Comparison of ENCODE assay signal across 12 cellular contexts in genomic region chr7:116165717-116166116, GRCh38. TPM values are rescaled to one million over a fixed set of nuclear protein-coding genes. Genes with fewer than 3 reads are reported as not detected.
A peak's percentile ranks its signal among the peaks of the same experiment; 100 is the strongest.
DNase-seq lines count a peak whose midpoint lies in the region; ATAC-seq, FAIRE-seq and TF ChIP-seq lines count a peak whose summit lies in the region.
"Had no signal": no experiment of that assay in that cellular context is flagged by ENCODE, and none has a peak within 500 bp of the region (broad histone marks: within the 10 kb centered on the region; RNA-seq: fewer than 3 reads in every experiment).

No MANE protein-coding gene starts in this region.

- no peaks in the 10 kb centered on the region for H3K36me3 ChIP-seq in lower lobe of right lung

- H3K4me1 ChIP-seq in lower lobe of right lung, result peaks cover 8% of the 10 kb centered on the region
- H3K4me1 ChIP-seq: psoas muscle had no signal

- TF ChIP-seq CTCF in lower lobe of right lung (IDR thresholded peaks at IDR 0.05), result no peak

- no peak for FAIRE-seq in GM12892 (lab: Jason Lieb, UNC)

- DNase-seq in lower lobe of right lung, result no peak
- no peak for DNase-seq in GM12892 (ENCODE audit: insufficient read length)
- no peak for DNase-seq in stimulated activated effector memory CD8-positive, alpha-beta T cell treated with anti-CD3 and anti-CD28 coated beads, Interleukin-12 subunit alpha, Interleukin-12 subunit beta, amount 100 ng/mL, for 72 hours (ENCODE audit: low spot score in 2 of 2)
- DNase-seq in NCI-H2227 treated with DMSO at 0.1 percent for 48 hours (lab: John Stamatoyannopoulos, UW), result no peak
- no peak for DNase-seq in GF-D8 (lab: John Stamatoyannopoulos, UW)
- DNase-seq: activated naive CD8-positive, alpha-beta T cell treated with anti-CD3 and anti-CD28 coated beads for 36 hours; DMS79 treated with DMSO at 0.1 percent for 48 hours; effector memory CD4-positive, alpha-beta T cell; psoas muscle had no signal

- peak; percentile 67 for ATAC-seq in GM18861 (IDR thresholded peaks at IDR 0.05; ENCODE audit: unreplicated experiment)
- ATAC-seq in HG02571 (IDR thresholded peaks at IDR 0.05; ENCODE audit: unreplicated experiment), result peak; percentile 42
- ATAC-seq in HG03520 (IDR thresholded peaks at IDR 0.05; ENCODE audit: unreplicated experiment), result peak; percentile 61
- ATAC-seq in lower lobe of right lung, result peak; percentile 37 to 59
- no peak for ATAC-seq in stimulated activated effector memory CD8-positive, alpha-beta T cell treated with anti-CD3 and anti-CD28 coated beads, Interleukin-12 subunit alpha, Interleukin-12 subunit beta, amount 100 ng/mL, for 72 hours

- no peaks in the 10 kb centered on the region for H3K9me3 Mint-ChIP-seq in stimulated activated effector memory CD8-positive, alpha-beta T cell treated with anti-CD3 and anti-CD28 coated beads, Interleukin-12 subunit alpha, Interleukin-12 subunit beta, amount 100 ng/mL, for 72 hours
- H3K9me3 Mint-ChIP-seq: activated naive CD8-positive, alpha-beta T cell treated with anti-CD3 and anti-CD28 coated beads for 36 hours had no signal

- peak overlapping the region; percentile 27 for H3K27ac ChIP-seq in lower lobe of right lung
- H3K27ac ChIP-seq: psoas muscle had no signal

- H3K27me3 ChIP-seq in lower lobe of right lung (ENCODE audit: low read depth), result no peaks in the 10 kb centered on the region

- peaks cover 6% of the 10 kb centered on the region for H3K4me1 Mint-ChIP-seq in stimulated activated effector memory CD8-positive, alpha-beta T cell treated with anti-CD3 and anti-CD28 coated beads, Interleukin-12 subunit alpha, Interleukin-12 subunit beta, amount 100 ng/mL, for 72 hours

- H3K36me3 Mint-ChIP-seq in stimulated activated effector memory CD8-positive, alpha-beta T cell treated with anti-CD3 and anti-CD28 coated beads, Interleukin-12 subunit alpha, Interleukin-12 subunit beta, amount 100 ng/mL, for 72 hours, result no peaks in the 10 kb centered on the region
- H3K36me3 Mint-ChIP-seq: activated naive CD8-positive, alpha-beta T cell treated with anti-CD3 and anti-CD28 coated beads for 36 hours had no signal

- H3K4me3 Mint-ChIP-seq in stimulated activated effector memory CD8-positive, alpha-beta T cell treated with anti-CD3 and anti-CD28 coated beads, Interleukin-12 subunit alpha, Interleukin-12 subunit beta, amount 100 ng/mL, for 72 hours, result no peak overlapping the region
- H3K4me3 Mint-ChIP-seq: activated naive CD8-positive, alpha-beta T cell treated with anti-CD3 and anti-CD28 coated beads for 36 hours had no signal

- intact Hi-C loops in lower lobe of right lung (cut with DNase I), result no loop called here

- H3K27ac Mint-ChIP-seq in stimulated activated effector memory CD8-positive, alpha-beta T cell treated with anti-CD3 and anti-CD28 coated beads, Interleukin-12 subunit alpha, Interleukin-12 subunit beta, amount 100 ng/mL, for 72 hours, result no peak overlapping the region
- H3K27ac Mint-ChIP-seq: activated naive CD8-positive, alpha-beta T cell treated with anti-CD3 and anti-CD28 coated beads for 36 hours had no signal

- H3K4me3 ChIP-seq in lower lobe of right lung, result no peak overlapping the region
- H3K4me3 ChIP-seq: psoas muscle had no signal

- no peak for TF ChIP-seq POLR2A in GM12892 (IDR thresholded peaks at IDR 0.05; ENCODE audit: low read depth, low read length)

- no peaks in the 10 kb centered on the region for H3K9me3 ChIP-seq in lower lobe of right lung
- H3K9me3 ChIP-seq: psoas muscle had no signal

RNA-seq across cellular contexts. Expression of gene TES, which starts 44.6 kb away (rescaled TPM):
- 74.5 TPM for total RNA-seq in lower lobe of right lung
- 65.6 TPM for polyA plus RNA-seq in GM12892 (2012; ENCODE audit: missing spikeins)
